1 cellular context compared by ENCODE assay signal in the genomic region with DNA sequence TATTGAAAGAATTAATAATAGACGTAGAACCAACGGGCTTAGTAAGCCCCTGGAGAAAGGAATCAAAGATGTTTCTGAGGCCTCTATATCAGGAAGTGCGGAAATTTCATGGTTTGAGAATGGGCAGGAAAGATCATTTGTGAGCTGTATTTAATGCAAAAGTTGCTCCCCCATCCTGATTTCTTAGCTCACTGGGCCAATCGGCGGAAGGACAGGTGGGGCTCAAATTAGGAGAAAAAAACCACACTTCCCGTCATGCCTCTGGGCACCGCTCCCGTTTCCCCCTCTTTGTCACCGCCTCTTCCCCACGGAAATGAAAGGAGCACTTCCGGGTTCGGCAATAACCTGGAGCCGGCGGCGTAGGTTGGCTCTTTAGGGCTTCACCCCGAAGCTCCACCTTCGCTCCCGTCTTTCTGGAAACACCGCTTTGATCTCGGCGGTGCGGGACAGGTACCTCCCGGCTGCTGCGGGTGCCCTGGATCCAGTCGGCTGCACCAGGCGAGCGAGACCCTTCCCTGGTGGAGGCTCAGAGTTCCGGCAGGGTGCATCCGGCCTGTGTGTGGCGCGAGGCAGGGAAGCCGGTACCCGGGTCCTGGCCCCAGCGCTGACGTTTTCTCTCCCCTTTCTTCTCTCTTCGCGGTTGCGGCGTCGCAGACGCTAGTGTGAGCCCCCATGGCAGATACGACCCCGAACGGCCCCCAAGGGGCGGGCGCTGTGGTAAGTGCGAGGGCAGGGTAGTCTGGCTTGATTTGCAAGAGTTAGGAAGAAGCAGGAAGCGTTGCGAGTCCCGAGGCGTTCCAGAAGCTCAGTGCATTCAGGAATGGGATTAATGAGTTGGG.
TF ChIP-seq lines count a peak whose summit lies in the region.

A gene with protein sequence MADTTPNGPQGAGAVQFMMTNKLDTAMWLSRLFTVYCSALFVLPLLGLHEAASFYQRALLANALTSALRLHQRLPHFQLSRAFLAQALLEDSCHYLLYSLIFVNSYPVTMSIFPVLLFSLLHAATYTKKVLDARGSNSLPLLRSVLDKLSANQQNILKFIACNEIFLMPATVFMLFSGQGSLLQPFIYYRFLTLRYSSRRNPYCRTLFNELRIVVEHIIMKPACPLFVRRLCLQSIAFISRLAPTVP (plus strand): TSS at position 617 of the 839 bp plus-strand sequence. CDS start 56 bp downstream, at position 673.

TF ChIP-seq in HepG2, 621 proteins besides CTCF, POLR2A, EP300 and RAD21 (continued from another document and continues in another):
- TF ChIP-seq, protein P1, sequence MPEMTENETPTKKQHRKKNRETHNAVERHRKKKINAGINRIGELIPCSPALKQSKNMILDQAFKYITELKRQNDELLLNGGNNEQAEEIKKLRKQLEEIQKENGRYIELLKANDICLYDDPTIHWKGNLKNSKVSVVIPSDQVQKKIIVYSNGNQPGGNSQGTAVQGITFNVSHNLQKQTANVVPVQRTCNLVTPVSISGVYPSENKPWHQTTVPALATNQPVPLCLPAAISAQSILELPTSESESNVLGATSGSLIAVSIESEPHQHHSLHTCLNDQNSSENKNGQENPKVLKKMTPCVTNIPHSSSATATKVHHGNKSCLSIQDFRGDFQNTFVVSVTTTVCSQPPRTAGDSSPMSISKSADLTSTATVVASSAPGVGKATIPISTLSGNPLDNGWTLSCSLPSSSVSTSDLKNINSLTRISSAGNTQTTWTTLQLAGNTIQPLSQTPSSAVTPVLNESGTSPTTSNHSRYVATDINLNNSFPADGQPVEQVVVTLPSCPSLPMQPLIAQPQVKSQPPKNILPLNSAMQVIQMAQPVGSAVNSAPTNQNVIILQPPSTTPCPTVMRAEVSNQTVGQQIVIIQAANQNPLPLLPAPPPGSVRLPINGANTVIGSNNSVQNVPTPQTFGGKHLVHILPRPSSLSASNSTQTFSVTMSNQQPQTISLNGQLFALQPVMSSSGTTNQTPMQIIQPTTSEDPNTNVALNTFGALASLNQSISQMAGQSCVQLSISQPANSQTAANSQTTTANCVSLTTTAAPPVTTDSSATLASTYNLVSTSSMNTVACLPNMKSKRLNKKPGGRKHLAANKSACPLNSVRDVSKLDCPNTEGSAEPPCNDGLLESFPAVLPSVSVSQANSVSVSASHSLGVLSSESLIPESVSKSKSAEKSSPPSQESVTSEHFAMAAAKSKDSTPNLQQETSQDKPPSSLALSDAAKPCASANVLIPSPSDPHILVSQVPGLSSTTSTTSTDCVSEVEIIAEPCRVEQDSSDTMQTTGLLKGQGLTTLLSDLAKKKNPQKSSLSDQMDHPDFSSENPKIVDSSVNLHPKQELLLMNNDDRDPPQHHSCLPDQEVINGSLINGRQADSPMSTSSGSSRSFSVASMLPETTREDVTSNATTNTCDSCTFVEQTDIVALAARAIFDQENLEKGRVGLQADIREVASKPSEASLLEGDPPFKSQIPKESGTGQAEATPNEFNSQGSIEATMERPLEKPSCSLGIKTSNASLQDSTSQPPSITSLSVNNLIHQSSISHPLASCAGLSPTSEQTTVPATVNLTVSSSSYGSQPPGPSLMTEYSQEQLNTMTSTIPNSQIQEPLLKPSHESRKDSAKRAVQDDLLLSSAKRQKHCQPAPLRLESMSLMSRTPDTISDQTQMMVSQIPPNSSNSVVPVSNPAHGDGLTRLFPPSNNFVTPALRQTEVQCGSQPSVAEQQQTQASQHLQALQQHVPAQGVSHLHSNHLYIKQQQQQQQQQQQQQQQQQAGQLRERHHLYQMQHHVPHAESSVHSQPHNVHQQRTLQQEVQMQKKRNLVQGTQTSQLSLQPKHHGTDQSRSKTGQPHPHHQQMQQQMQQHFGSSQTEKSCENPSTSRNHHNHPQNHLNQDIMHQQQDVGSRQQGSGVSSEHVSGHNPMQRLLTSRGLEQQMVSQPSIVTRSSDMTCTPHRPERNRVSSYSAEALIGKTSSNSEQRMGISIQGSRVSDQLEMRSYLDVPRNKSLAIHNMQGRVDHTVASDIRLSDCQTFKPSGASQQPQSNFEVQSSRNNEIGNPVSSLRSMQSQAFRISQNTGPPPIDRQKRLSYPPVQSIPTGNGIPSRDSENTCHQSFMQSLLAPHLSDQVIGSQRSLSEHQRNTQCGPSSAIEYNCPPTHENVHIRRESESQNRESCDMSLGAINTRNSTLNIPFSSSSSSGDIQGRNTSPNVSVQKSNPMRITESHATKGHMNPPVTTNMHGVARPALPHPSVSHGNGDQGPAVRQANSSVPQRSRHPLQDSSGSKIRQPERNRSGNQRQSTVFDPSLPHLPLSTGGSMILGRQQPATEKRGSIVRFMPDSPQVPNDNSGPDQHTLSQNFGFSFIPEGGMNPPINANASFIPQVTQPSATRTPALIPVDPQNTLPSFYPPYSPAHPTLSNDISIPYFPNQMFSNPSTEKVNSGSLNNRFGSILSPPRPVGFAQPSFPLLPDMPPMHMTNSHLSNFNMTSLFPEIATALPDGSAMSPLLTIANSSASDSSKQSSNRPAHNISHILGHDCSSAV (CRISPR knock-in tag; IDR thresholded peaks at IDR 0.05; ENCODE audit: borderline replicate concordance) = no peak
- TF ChIP-seq ZNF672 (CRISPR knock-in tag; IDR thresholded peaks at IDR 0.05) = no peak
- TF ChIP-seq, protein P2, sequence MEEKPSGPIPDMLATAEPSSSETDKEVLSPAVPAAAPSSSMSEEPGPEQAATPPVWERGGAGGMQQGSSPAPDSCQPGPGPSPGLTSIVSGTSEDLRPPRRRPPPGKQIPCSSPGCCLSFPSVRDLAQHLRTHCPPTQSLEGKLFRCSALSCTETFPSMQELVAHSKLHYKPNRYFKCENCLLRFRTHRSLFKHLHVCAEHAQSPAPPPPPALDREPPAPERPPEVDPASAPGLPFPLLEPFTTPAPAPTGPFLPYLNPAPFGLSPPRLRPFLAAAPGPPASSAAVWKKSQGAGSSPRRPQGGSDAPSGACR (CRISPR knock-in tag; IDR thresholded peaks at IDR 0.05) = 0 out of 2 replicates have a peak, but pooled peaks have one; percentile 79
- TF ChIP-seq, protein P3, sequence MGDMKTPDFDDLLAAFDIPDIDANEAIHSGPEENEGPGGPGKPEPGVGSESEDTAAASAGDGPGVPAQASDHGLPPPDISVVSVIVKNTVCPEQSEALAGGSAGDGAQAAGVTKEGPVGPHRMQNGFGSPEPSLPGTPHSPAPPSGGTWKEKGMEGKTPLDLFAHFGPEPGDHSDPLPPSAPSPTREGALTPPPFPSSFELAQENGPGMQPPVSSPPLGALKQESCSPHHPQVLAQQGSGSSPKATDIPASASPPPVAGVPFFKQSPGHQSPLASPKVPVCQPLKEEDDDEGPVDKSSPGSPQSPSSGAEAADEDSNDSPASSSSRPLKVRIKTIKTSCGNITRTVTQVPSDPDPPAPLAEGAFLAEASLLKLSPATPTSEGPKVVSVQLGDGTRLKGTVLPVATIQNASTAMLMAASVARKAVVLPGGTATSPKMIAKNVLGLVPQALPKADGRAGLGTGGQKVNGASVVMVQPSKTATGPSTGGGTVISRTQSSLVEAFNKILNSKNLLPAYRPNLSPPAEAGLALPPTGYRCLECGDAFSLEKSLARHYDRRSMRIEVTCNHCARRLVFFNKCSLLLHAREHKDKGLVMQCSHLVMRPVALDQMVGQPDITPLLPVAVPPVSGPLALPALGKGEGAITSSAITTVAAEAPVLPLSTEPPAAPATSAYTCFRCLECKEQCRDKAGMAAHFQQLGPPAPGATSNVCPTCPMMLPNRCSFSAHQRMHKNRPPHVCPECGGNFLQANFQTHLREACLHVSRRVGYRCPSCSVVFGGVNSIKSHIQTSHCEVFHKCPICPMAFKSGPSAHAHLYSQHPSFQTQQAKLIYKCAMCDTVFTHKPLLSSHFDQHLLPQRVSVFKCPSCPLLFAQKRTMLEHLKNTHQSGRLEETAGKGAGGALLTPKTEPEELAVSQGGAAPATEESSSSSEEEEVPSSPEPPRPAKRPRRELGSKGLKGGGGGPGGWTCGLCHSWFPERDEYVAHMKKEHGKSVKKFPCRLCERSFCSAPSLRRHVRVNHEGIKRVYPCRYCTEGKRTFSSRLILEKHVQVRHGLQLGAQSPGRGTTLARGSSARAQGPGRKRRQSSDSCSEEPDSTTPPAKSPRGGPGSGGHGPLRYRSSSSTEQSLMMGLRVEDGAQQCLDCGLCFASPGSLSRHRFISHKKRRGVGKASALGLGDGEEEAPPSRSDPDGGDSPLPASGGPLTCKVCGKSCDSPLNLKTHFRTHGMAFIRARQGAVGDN (CRISPR knock-in tag; IDR thresholded peaks at IDR 0.05) = peak; percentile 84
- TF ChIP-seq KLF16 (CRISPR knock-in tag; IDR thresholded peaks at IDR 0.05) = no peak
- TF ChIP-seq MATR3 (CRISPR knock-in tag; IDR thresholded peaks at IDR 0.05) = no peak
- TF ChIP-seq, protein P4, sequence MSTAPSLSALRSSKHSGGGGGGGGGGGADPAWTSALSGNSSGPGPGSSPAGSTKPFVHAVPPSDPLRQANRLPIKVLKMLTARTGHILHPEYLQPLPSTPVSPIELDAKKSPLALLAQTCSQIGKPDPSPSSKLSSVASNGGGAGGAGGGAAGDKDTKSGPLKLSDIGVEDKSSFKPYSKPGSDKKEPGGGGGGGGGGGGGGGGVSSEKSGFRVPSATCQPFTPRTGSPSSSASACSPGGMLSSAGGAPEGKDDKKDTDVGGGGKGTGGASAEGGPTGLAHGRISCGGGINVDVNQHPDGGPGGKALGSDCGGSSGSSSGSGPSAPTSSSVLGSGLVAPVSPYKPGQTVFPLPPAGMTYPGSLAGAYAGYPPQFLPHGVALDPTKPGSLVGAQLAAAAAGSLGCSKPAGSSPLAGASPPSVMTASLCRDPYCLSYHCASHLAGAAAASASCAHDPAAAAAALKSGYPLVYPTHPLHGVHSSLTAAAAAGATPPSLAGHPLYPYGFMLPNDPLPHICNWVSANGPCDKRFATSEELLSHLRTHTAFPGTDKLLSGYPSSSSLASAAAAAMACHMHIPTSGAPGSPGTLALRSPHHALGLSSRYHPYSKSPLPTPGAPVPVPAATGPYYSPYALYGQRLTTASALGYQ (CRISPR knock-in tag; IDR thresholded peaks at IDR 0.05) = 0 out of 2 replicates have a peak, but pooled peaks have one; percentile 41
- no peak for TF ChIP-seq ZNF703 (CRISPR knock-in tag; IDR thresholded peaks at IDR 0.05; ENCODE audit: borderline replicate concordance)
- no peak for TF ChIP-seq MYNN (CRISPR knock-in tag; IDR thresholded peaks at IDR 0.05; ENCODE audit: low read depth)
- TF ChIP-seq, protein P5, sequence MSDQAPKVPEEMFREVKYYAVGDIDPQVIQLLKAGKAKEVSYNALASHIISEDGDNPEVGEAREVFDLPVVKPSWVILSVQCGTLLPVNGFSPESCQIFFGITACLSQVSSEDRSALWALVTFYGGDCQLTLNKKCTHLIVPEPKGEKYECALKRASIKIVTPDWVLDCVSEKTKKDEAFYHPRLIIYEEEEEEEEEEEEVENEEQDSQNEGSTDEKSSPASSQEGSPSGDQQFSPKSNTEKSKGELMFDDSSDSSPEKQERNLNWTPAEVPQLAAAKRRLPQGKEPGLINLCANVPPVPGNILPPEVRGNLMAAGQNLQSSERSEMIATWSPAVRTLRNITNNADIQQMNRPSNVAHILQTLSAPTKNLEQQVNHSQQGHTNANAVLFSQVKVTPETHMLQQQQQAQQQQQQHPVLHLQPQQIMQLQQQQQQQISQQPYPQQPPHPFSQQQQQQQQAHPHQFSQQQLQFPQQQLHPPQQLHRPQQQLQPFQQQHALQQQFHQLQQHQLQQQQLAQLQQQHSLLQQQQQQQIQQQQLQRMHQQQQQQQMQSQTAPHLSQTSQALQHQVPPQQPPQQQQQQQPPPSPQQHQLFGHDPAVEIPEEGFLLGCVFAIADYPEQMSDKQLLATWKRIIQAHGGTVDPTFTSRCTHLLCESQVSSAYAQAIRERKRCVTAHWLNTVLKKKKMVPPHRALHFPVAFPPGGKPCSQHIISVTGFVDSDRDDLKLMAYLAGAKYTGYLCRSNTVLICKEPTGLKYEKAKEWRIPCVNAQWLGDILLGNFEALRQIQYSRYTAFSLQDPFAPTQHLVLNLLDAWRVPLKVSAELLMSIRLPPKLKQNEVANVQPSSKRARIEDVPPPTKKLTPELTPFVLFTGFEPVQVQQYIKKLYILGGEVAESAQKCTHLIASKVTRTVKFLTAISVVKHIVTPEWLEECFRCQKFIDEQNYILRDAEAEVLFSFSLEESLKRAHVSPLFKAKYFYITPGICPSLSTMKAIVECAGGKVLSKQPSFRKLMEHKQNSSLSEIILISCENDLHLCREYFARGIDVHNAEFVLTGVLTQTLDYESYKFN (CRISPR knock-in tag; conservative IDR thresholded peaks at IDR 0.05) = peak; percentile 23
- no peak for TF ChIP-seq KDM4B (CRISPR knock-in tag; IDR thresholded peaks at IDR 0.05)
- TF ChIP-seq, protein P6, sequence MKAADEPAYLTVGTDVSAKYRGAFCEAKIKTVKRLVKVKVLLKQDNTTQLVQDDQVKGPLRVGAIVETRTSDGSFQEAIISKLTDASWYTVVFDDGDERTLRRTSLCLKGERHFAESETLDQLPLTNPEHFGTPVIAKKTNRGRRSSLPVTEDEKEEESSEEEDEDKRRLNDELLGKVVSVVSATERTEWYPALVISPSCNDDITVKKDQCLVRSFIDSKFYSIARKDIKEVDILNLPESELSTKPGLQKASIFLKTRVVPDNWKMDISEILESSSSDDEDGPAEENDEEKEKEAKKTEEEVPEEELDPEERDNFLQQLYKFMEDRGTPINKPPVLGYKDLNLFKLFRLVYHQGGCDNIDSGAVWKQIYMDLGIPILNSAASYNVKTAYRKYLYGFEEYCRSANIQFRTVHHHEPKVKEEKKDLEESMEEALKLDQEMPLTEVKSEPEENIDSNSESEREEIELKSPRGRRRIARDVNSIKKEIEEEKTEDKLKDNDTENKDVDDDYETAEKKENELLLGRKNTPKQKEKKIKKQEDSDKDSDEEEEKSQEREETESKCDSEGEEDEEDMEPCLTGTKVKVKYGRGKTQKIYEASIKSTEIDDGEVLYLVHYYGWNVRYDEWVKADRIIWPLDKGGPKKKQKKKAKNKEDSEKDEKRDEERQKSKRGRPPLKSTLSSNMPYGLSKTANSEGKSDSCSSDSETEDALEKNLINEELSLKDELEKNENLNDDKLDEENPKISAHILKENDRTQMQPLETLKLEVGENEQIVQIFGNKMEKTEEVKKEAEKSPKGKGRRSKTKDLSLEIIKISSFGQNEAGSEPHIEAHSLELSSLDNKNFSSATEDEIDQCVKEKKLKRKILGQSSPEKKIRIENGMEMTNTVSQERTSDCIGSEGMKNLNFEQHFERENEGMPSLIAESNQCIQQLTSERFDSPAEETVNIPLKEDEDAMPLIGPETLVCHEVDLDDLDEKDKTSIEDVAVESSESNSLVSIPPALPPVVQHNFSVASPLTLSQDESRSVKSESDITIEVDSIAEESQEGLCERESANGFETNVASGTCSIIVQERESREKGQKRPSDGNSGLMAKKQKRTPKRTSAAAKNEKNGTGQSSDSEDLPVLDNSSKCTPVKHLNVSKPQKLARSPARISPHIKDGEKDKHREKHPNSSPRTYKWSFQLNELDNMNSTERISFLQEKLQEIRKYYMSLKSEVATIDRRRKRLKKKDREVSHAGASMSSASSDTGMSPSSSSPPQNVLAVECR (CRISPR knock-in tag; IDR thresholded peaks at IDR 0.05; ENCODE audit: borderline replicate concordance) = peak; percentile 92
- TF ChIP-seq ZNF619 (CRISPR knock-in tag; IDR thresholded peaks at IDR 0.05) = no peak
- peak; percentile 84; the same call in 1 of the 2 replicates for TF ChIP-seq ZNF567 (CRISPR knock-in tag; IDR thresholded peaks at IDR 0.05; ENCODE audit: borderline replicate concordance)
- no peak for TF ChIP-seq NPAS2 (CRISPR knock-in tag; IDR thresholded peaks at IDR 0.05; ENCODE audit: borderline replicate concordance)
- TF ChIP-seq ZFP41 (CRISPR knock-in tag; IDR thresholded peaks at IDR 0.05; ENCODE audit: borderline replicate concordance) = no peak
- no peak for TF ChIP-seq HMG20A (CRISPR knock-in tag; IDR thresholded peaks at IDR 0.05; ENCODE audit: borderline replicate concordance)
- no peak for TF ChIP-seq HOXA9 (CRISPR knock-in tag; IDR thresholded peaks at IDR 0.05; ENCODE audit: borderline replicate concordance)
- TF ChIP-seq, protein P7, sequence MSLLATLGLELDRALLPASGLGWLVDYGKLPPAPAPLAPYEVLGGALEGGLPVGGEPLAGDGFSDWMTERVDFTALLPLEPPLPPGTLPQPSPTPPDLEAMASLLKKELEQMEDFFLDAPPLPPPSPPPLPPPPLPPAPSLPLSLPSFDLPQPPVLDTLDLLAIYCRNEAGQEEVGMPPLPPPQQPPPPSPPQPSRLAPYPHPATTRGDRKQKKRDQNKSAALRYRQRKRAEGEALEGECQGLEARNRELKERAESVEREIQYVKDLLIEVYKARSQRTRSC (CRISPR knock-in tag; IDR thresholded peaks at IDR 0.05; ENCODE audit: low read depth) = no peak
- TF ChIP-seq ZMYM2 (CRISPR knock-in tag; IDR thresholded peaks at IDR 0.05) = no peak
